11 cellular contexts compared by ENCODE assay signal in genomic region chr1:44946720-44947059, GRCh38. TPM values are rescaled to one million over a fixed set of nuclear protein-coding genes. Genes with fewer than 3 reads are reported as not detected.
DNase-seq lines count a peak whose midpoint lies in the region; ATAC-seq and TF ChIP-seq lines count a peak whose summit lies in the region.
"Had no signal": no experiment of that assay in that cellular context is flagged by ENCODE, and none has a peak within 500 bp of the region (broad histone marks: within the 10 kb centered on the region; RNA-seq: fewer than 3 reads in every experiment).

No MANE protein-coding gene starts in this region.

- peak overlapping the region; percentile 49 for H3K4me3 Mint-ChIP-seq in osteocyte (ENCODE audit: unreplicated experiment)
- no peak overlapping the region for H3K4me3 Mint-ChIP-seq in activated T-helper 2 cell treated with anti-CD3 and anti-CD28 coated beads, Interferon-gamma antibody, Interleukin-2, Interleukin-4, amounts not matched to agents 10 μg/mL and 5 μg/mL and 100 μg/mL, durations not matched to agents 14 hours and 24 hours and 36 hours (ENCODE audit: low read depth)
- H3K4me3 Mint-ChIP-seq: immature natural killer cell had no signal

- peak overlapping the region; percentile 91 for H3K27ac Mint-ChIP-seq in osteocyte (ENCODE audit: unreplicated experiment)
- no peak overlapping the region for H3K27ac Mint-ChIP-seq in activated T-helper 2 cell treated with anti-CD3 and anti-CD28 coated beads, Interferon-gamma antibody, Interleukin-2, Interleukin-4, amounts not matched to agents 10 μg/mL and 5 μg/mL and 100 μg/mL, durations not matched to agents 14 hours and 24 hours and 36 hours

- H3K27me3 ChIP-seq in heart right ventricle, result no peaks in the 10 kb centered on the region
- no peaks in the 10 kb centered on the region for H3K27me3 ChIP-seq in uterus

- H3K4me1 ChIP-seq in heart right ventricle (peaks cover 0 to 54% (median 29%) of the 10 kb centered on the region in 9 donors), uterus (no peaks in the 10 kb centered on the region)

- intact Hi-C loops in heart right ventricle (cut with DNase I) (loop anchor here in 1 of 10 donors (5.0 kb wide), 1 partner anchor 59 kb away; no protein-coding TSS in a partner anchor), Right ventricle myocardium inferior (cut with DNase I) (no loop called here), uterus (cut with DNase I; ENCODE audit: low total_unique reads) (no loop called here)
- intact Hi-C loops in activated T-helper 2 cell treated with anti-CD3 and anti-CD28 coated beads, Interferon-gamma antibody, Interleukin-2, Interleukin-4, amounts not matched to agents 10 μg/mL and 5 μg/mL and 100 μg/mL, durations not matched to agents 14 hours and 24 hours and 36 hours (cut with micrococcal nuclease), result no loop called here

- peak in 5 of 8 donors; percentile 14 to 27 (median 18) for ATAC-seq in heart right ventricle
- ATAC-seq in Right ventricle myocardium inferior, result no peak
- ATAC-seq in GM21619 (IDR thresholded peaks at IDR 0.05; ENCODE audit: unreplicated experiment), result no peak
- ATAC-seq: esophagus mucosa had no signal

- no peaks in the 10 kb centered on the region for H3K27me3 Mint-ChIP-seq in osteocyte (ENCODE audit: unreplicated experiment)
- H3K27me3 Mint-ChIP-seq in activated T-helper 2 cell treated with anti-CD3 and anti-CD28 coated beads, Interferon-gamma antibody, Interleukin-2, Interleukin-4, amounts not matched to agents 10 μg/mL and 5 μg/mL and 100 μg/mL, durations not matched to agents 14 hours and 24 hours and 36 hours (ENCODE audit: low read depth), result no peaks in the 10 kb centered on the region

- no peaks in the 10 kb centered on the region for H3K9me3 ChIP-seq in heart right ventricle
- no peaks in the 10 kb centered on the region for H3K9me3 ChIP-seq in uterus

- H3K27ac ChIP-seq in heart right ventricle, result peak overlapping the region in 9 of 10 donors; percentile 31 to 86 (median 58)
- H3K27ac ChIP-seq in cingulate gyrus (ENCODE audit: low read depth, low read length), result peak overlapping the region; percentile 60
- H3K27ac ChIP-seq in uterus, result peak overlapping the region; percentile 24 to 71

- WGBS in heart right ventricle, 2 donors, result 45 to 47% methylated on average over 1 of the region's 1 CpG

- H3K36me3 Mint-ChIP-seq in osteocyte (ENCODE audit: unreplicated experiment), result no peaks in the 10 kb centered on the region
- peaks cover 4% of the 10 kb centered on the region for H3K36me3 Mint-ChIP-seq in activated T-helper 2 cell treated with anti-CD3 and anti-CD28 coated beads, Interferon-gamma antibody, Interleukin-2, Interleukin-4, amounts not matched to agents 10 μg/mL and 5 μg/mL and 100 μg/mL, durations not matched to agents 14 hours and 24 hours and 36 hours (ENCODE audit: low read depth)
- H3K36me3 Mint-ChIP-seq: immature natural killer cell had no signal

- no peak overlapping the region for H3K4me3 ChIP-seq in heart right ventricle
- no peak overlapping the region for H3K4me3 ChIP-seq in uterus

- TF ChIP-seq POLR2A in uterus (IDR thresholded peaks at IDR 0.05), result no peak

- TF ChIP-seq CTCF in heart right ventricle (IDR thresholded peaks at IDR 0.05) (no peak), osteocyte (IDR thresholded peaks at IDR 0.05) (no peak), uterus (IDR thresholded peaks at IDR 0.05) (no peak)

- peaks cover 43% of the 10 kb centered on the region for H3K4me1 Mint-ChIP-seq in osteocyte (ENCODE audit: unreplicated experiment)
- peaks cover 22% of the 10 kb centered on the region for H3K4me1 Mint-ChIP-seq in activated T-helper 2 cell treated with anti-CD3 and anti-CD28 coated beads, Interferon-gamma antibody, Interleukin-2, Interleukin-4, amounts not matched to agents 10 μg/mL and 5 μg/mL and 100 μg/mL, durations not matched to agents 14 hours and 24 hours and 36 hours (ENCODE audit: low read depth)

- no peak for DNase-seq in heart right ventricle
- DNase-seq in Right ventricle myocardium inferior (ENCODE audit: missing footprints), result no peak
- DNase-seq in osteocyte (ENCODE audit: extremely low spot score, unreplicated experiment), result no peak
- DNase-seq in uterus, result no peak
- no peak for DNase-seq in activated T-helper 2 cell treated with anti-CD3 and anti-CD28 coated beads, Interferon-gamma antibody, Interleukin-2, Interleukin-4, amounts not matched to agents 10 μg/mL and 5 μg/mL and 100 μg/mL, durations not matched to agents 14 hours and 24 hours and 36 hours (ENCODE audit: low spot score)
- no peak for DNase-seq in NCI-H1105 treated with DMSO at 0.1 percent for 48 hours (lab: John Stamatoyannopoulos, UW)
- DNase-seq: activated T-cell treated with anti-CD3 and anti-CD28 coated beads for 4 hours, immature natural killer cell had no signal

- H3K9me3 Mint-ChIP-seq in osteocyte (ENCODE audit: unreplicated experiment), result no peaks in the 10 kb centered on the region
- H3K9me3 Mint-ChIP-seq in activated T-helper 2 cell treated with anti-CD3 and anti-CD28 coated beads, Interferon-gamma antibody, Interleukin-2, Interleukin-4, amounts not matched to agents 10 μg/mL and 5 μg/mL and 100 μg/mL, durations not matched to agents 14 hours and 24 hours and 36 hours, result no peaks in the 10 kb centered on the region
- H3K9me3 Mint-ChIP-seq: immature natural killer cell had no signal

- H3K36me3 ChIP-seq in heart right ventricle, result no peaks in the 10 kb centered on the region
- H3K36me3 ChIP-seq in uterus, result no peaks in the 10 kb centered on the region

RNA-seq across cellular contexts. Expression of gene EIF2B3, which starts 39.7 kb away (rescaled TPM):
- total RNA-seq in heart right ventricle (10 to 100 TPM; 33.6 to 50.2 (median 41.4) TPM), Right ventricle myocardium inferior (41.8 TPM), osteocyte (29.8 and 30.2 TPM in 2 replicates), uterus (10 to 100 TPM in 3 of 4 donors, 1 to 10 TPM in 1; 3.8 to 73.0 (median 39.4) TPM)
- 10 to 100 TPM; 19.2 to 44.4 TPM for polyA plus RNA-seq in heart right ventricle
- total RNA-seq in activated T-helper 2 cell treated with anti-CD3 and anti-CD28 coated beads, Interferon-gamma antibody, Interleukin-2, Interleukin-4, amounts not matched to agents 10 μg/mL and 5 μg/mL and 100 μg/mL, durations not matched to agents 14 hours and 24 hours and 36 hours, result 42.6 and 43.9 TPM in 2 replicates

Comparison
In these comparisons a context has a peak if more than half of its experiments do, and no peak if none do; other contexts are left out.
1. ATAC-seq: peak in heart right ventricle (5 of 8); none in Right ventricle myocardium inferior (single experiment) and GM21619 (single experiment).
2. Peak in every context shown above with its lines, with median percentiles within 50 percentile points of each other: H3K27ac ChIP-seq.